Comparison of ENCODE assay signal across 11 cellular contexts in genomic region chr2:30310411-30310810, GRCh38.
"Had no signal": no experiment of that assay in that cellular context is flagged by ENCODE, and none has a peak within 500 bp of the region (broad histone marks: within the 10 kb centered on the region; RNA-seq: fewer than 3 reads in every experiment).

No MANE protein-coding gene starts in this region.

- H3K9me3 ChIP-seq: breast epithelium had no signal

- H3K36me3 ChIP-seq: breast epithelium, left lung, WERI-Rb-1 had no signal

- H3K27ac ChIP-seq: breast epithelium, left lung, parathyroid adenoma, WERI-Rb-1 had no signal

- ATAC-seq: left lung had no signal

- H3K4me3 ChIP-seq: breast epithelium, left lung had no signal

- H3K27me3 ChIP-seq: breast epithelium, left lung had no signal

- H3K4me1 ChIP-seq: breast epithelium, left lung, parathyroid adenoma had no signal

- DNase-seq: activated CD4-positive, alpha-beta T cell treated with anti-CD3 and anti-CD28 coated beads for 48 hours; activated naive CD8-positive, alpha-beta T cell treated with anti-CD3 and anti-CD28 coated beads, Interleukin-2, amount 10 ng/mL, durations not matched to agents 7 days and 5 days; aorta; foreskin melanocyte; head of caudate nucleus; left lung; retina; WERI-Rb-1 had no signal

- H3K27me3 Mint-ChIP-seq: activated naive CD8-positive, alpha-beta T cell treated with anti-CD3 and anti-CD28 coated beads, Interleukin-2, amount 10 ng/mL, durations not matched to agents 7 days and 5 days; T-cell had no signal
